In genomic region chr1:107454786-107455185, GRCh38 we compare ENCODE assay signal across 15 cellular contexts.
"Had no signal": no experiment of that assay in that cellular context is flagged by ENCODE, and none has a peak within 500 bp of the region (broad histone marks: within the 10 kb centered on the region; RNA-seq: fewer than 3 reads in every experiment).

No MANE protein-coding gene starts in this region.

- H3K27ac Mint-ChIP-seq: activated CD4-positive, alpha-beta T cell treated with anti-CD3 and anti-CD28 coated beads for 36 hours; activated naive CD4-positive, alpha-beta T cell treated with anti-CD3 and anti-CD28 coated beads, Interleukin-2, amount 50 U/mL, for 72 hours; natural killer cell; stimulated activated memory B cell treated with anti-CD40 and anti-IgM and Interleukin-4, amounts not matched to agents 10 μg/mL and 1 μg/mL and 100 μg/mL, for 72 hours had no signal

- H3K4me3 Mint-ChIP-seq: activated CD4-positive, alpha-beta T cell treated with anti-CD3 and anti-CD28 coated beads for 36 hours; natural killer cell; stimulated activated memory B cell treated with anti-CD40 and anti-IgM and Interleukin-4, amounts not matched to agents 10 μg/mL and 1 μg/mL and 100 μg/mL, for 72 hours had no signal

- DNase-seq: activated CD4-positive, alpha-beta T cell treated with anti-CD3 and anti-CD28 coated beads for 36 hours; activated CD4-positive, alpha-beta T cell treated with anti-CD3 and anti-CD28 coated beads, Interleukin-2, amount 50 U/mL, for 48 hours; activated gamma-delta T cell; adrenal gland; heart left ventricle; kidney glomerular epithelial cell; left ventricle myocardium superior; natural killer cell; ovary; spleen; stimulated activated CD4-positive, alpha-beta T cell treated with anti-CD3 and anti-CD28 coated beads, Interleukin-4, amount 100 ng/mL, for 4 hours; thyroid gland had no signal

- H3K27me3 ChIP-seq: adrenal gland, heart left ventricle, ovary, spleen, thyroid gland had no signal

- H3K9me3 ChIP-seq: adrenal gland, ovary, spleen, thyroid gland had no signal

- H3K36me3 Mint-ChIP-seq: activated naive CD4-positive, alpha-beta T cell treated with anti-CD3 and anti-CD28 coated beads, Interleukin-2, amount 50 U/mL, for 72 hours; natural killer cell; stimulated activated memory B cell treated with anti-CD40 and anti-IgM and Interleukin-4, amounts not matched to agents 10 μg/mL and 1 μg/mL and 100 μg/mL, for 72 hours had no signal

- H3K4me3 ChIP-seq: adrenal gland, cardiac muscle cell, heart left ventricle, ovary, spleen, thyroid gland had no signal

- ATAC-seq: activated CD4-positive, alpha-beta T cell treated with anti-CD3 and anti-CD28 coated beads for 36 hours; activated naive CD4-positive, alpha-beta T cell treated with anti-CD3 and anti-CD28 coated beads, Interleukin-2, amount 50 U/mL, for 72 hours; heart left ventricle; left ventricle myocardium superior; natural killer cell; stimulated activated memory B cell treated with anti-CD40 and anti-IgM and Interleukin-4, amounts not matched to agents 10 μg/mL and 1 μg/mL and 100 μg/mL, for 72 hours had no signal

- H3K9me3 Mint-ChIP-seq: activated naive CD4-positive, alpha-beta T cell treated with anti-CD3 and anti-CD28 coated beads, Interleukin-2, amount 50 U/mL, for 72 hours; natural killer cell; stimulated activated memory B cell treated with anti-CD40 and anti-IgM and Interleukin-4, amounts not matched to agents 10 μg/mL and 1 μg/mL and 100 μg/mL, for 72 hours had no signal

- H3K36me3 ChIP-seq: adrenal gland, cardiac muscle cell, heart left ventricle, ovary, spleen, thyroid gland had no signal

- H3K27me3 Mint-ChIP-seq: stimulated activated memory B cell treated with anti-CD40 and anti-IgM and Interleukin-4, amounts not matched to agents 10 μg/mL and 1 μg/mL and 100 μg/mL, for 72 hours had no signal

- H3K4me1 Mint-ChIP-seq: activated CD4-positive, alpha-beta T cell treated with anti-CD3 and anti-CD28 coated beads for 36 hours; natural killer cell had no signal

- H3K27ac ChIP-seq: adrenal gland, cardiac muscle cell, heart left ventricle, ovary, thyroid gland had no signal

- H3K4me1 ChIP-seq: adrenal gland, heart left ventricle, thyroid gland had no signal
